1 cellular context compared by ENCODE assay signal in genomic region chr6:113442040-113442439, GRCh38.
TF ChIP-seq lines count a peak whose summit lies in the region.

No MANE protein-coding gene starts in this region.

TF ChIP-seq in A549, 52 proteins besides CTCF, POLR2A, EP300 and RAD21 (continued from another document):
- TF ChIP-seq MAX (IDR thresholded peaks at IDR 0.05) (no peak), MAZ (IDR thresholded peaks at IDR 0.05; ENCODE audit: borderline replicate concordance, low read depth, low read length) (no peak), MYC (IDR thresholded peaks at IDR 0.05; ENCODE audit: borderline replicate concordance, low read length) (no peak)
